In genomic region chr15:38196116-38196515, GRCh38 we compare ENCODE assay signal across 23 cellular contexts. TPM values are rescaled to one million over a fixed set of nuclear protein-coding genes. Genes with fewer than 3 reads are reported as not detected.
DNase-seq lines count a peak whose midpoint lies in the region; ATAC-seq and TF ChIP-seq lines count a peak whose summit lies in the region.
"Had no signal": no experiment of that assay in that cellular context is flagged by ENCODE, and none has a peak within 500 bp of the region (broad histone marks: within the 10 kb centered on the region; RNA-seq: fewer than 3 reads in every experiment).

No MANE protein-coding gene starts in this region.

- peak; percentile 24 for DNase-seq in AG09309 (ENCODE audit: low read depth)
- peak; percentile 3 for DNase-seq in GM23248
- DNase-seq in astrocyte of the hippocampus (ENCODE audit: low read depth, low spot score), result peak; percentile 59
- peak; percentile 19 for DNase-seq in fibroblast of villous mesenchyme (ENCODE audit: low read depth)
- DNase-seq in substantia nigra (lab: John Stamatoyannopoulos, UW), result no peak
- no peak for DNase-seq in left cardiac atrium
- DNase-seq: 8988T; ACHN; Caco-2; CD8-positive, alpha-beta T cell; EL; GDM1; Kasumi-1; NCI-H1436; NCI-H187; NCI-H2081 treated with DMSO at 0.1 percent for 48 hours; NCI-H2171; NCI-H226; NCI-H510A treated with DMSO at 0.1 percent for 48 hours; OCI-M1 had no signal

- WGBS in GM23248 (ENCODE audit: low coverage in 1 of 2, low lambda C conversion rate in 2 of 2, missing lambda C conversion rate in 2 of 2), 2 experiments, result 10 to 33% methylated on average over 1 of the region's 1 CpG

- in situ Hi-C loops in GM23248 (cut with MboI), result no loop called here

- H3K9me2 ChIP-seq in GM23248 (ENCODE audit: insufficient read depth), result no peaks in the 10 kb centered on the region

- no peaks in the 10 kb centered on the region for H3K36me3 ChIP-seq in GM23248 (ENCODE audit: low read depth)

- no peak overlapping the region for H2AFZ ChIP-seq in GM23248

- ATAC-seq in esophagus mucosa, result no peak
- ATAC-seq in left cardiac atrium, result no peak
- ATAC-seq: CD8-positive, alpha-beta T cell; HepG2 had no signal

- peaks cover 8% of the 10 kb centered on the region for H3F3A ChIP-seq in GM23248 (ENCODE audit: insufficient read depth)

- no peaks in the 10 kb centered on the region for H3K9me3 ChIP-seq in GM23248 (ENCODE audit: low read depth)
- H3K9me3 ChIP-seq: Caco-2 had no signal

- H3K27me3 ChIP-seq in GM23248 (replicated peaks; ENCODE audit: insufficient read depth), result no peaks in the 10 kb centered on the region

- intact Hi-C loops in left cardiac atrium (cut with DNase I), result no loop called here

- TF ChIP-seq CTCF in AG09309 (IDR thresholded peaks at IDR 0.05; ENCODE audit: control insufficient read depth, insufficient read depth, low read depth, low read length, missing control alignments) (no peak), fibroblast of villous mesenchyme (IDR thresholded peaks at IDR 0.05; ENCODE audit: insufficient read depth, low read depth, low read length) (no peak)

- H4K20me1 ChIP-seq in GM23248 (ENCODE audit: insufficient read depth), result no peaks in the 10 kb centered on the region

- H3K9ac ChIP-seq in GM23248, result no peak overlapping the region

- peaks cover 18% of the 10 kb centered on the region; the same call in 1 of the 2 replicates for H3K4me1 ChIP-seq in GM23248 (ENCODE audit: insufficient read depth)
- H3K4me1 ChIP-seq: Caco-2 had no signal

- H3K79me2 ChIP-seq in GM23248 (ENCODE audit: insufficient read depth), result no peaks in the 10 kb centered on the region

- no peak overlapping the region for H3K27ac ChIP-seq in GM23248
- H3K27ac ChIP-seq in substantia nigra (ENCODE audit: low read depth, low read length, poor library complexity, severe bottlenecking), result no peak overlapping the region
- H3K27ac ChIP-seq: C4-2B had no signal

- H3K4me3 ChIP-seq in AG09309 (ENCODE audit: control insufficient read depth, low read depth, low read length) (no peak overlapping the region), GM23248 (no peak overlapping the region), fibroblast of villous mesenchyme (ENCODE audit: low read depth, low read length) (no peak overlapping the region)

- H3K4me2 ChIP-seq in GM23248 (ENCODE audit: unreplicated experiment), result peak overlapping the region; percentile 18

RNA-seq across cellular contexts. Expression of gene SPRED1, which starts 56.5 kb away (rescaled TPM):
- 33.5 and 34.0 TPM in 2 replicates for total RNA-seq in GM23248 (2014; rRNA removed; shearing (Covaris generic))
- polyA plus RNA-seq in GM23248 (2016; fragmentation: Nextera tagmentation; extraction: Ambion mirVana), result 10.2 and 11.6 TPM in 2 replicates
- 45.4 and 55.7 TPM in 2 replicates for total RNA-seq in fibroblast of villous mesenchyme
- 10.0 TPM for total RNA-seq in esophagus mucosa
- 10 to 100 TPM; 16.1 to 19.9 TPM for total RNA-seq in left cardiac atrium

Comparison
In these comparisons a context has a peak if more than half of its experiments do, and no peak if none do; other contexts are left out.
1. DNase-seq: peak in AG09309 (single experiment), GM23248 (single experiment), astrocyte of the hippocampus (single experiment) and fibroblast of villous mesenchyme (single experiment); none in substantia nigra (0 of 49) and left cardiac atrium (single experiment).